ENCODE assay signal across 1 cellular context in the genomic region with DNA sequence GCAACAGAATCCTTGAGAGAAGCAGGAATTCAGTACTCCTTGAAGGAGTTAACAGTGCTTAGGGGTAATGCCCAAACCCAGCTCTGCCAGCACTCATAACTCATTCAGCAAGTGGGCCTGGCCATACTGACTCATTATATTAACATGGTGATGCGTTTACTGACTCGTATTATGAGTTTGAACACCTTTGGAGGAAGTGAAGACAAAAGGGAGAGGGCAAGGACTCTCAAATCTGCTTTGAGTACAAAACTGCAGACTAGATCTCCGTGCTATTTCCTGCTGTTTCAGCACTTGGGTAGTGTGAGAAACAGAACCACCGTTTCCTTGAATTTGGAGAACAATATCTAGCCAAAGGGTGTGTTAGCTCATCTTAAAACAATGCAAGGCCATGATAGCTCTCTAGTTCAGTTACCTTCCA.
TF ChIP-seq lines count a peak whose summit lies in the region.

No MANE protein-coding gene starts in this region.

TF ChIP-seq in HCT116, 20 proteins besides CTCF, POLR2A, EP300 and RAD21 (continued from another document):
- TF ChIP-seq JUND (IDR thresholded peaks at IDR 0.05) = no peak
